In genomic region chr4:154626793-154627484, GRCh38 we compare ENCODE assay signal across 8 cellular contexts. TPM values are rescaled to one million over a fixed set of nuclear protein-coding genes. Genes with fewer than 3 reads are reported as not detected.
DNase-seq lines count a peak whose midpoint lies in the region; ATAC-seq and TF ChIP-seq lines count a peak whose summit lies in the region.

No MANE protein-coding gene starts in this region.

- WGBS in esophagus muscularis mucosa, result 5% methylated on average over 28 of the region's 48 CpGs
- WGBS in suprapubic skin, result 3% methylated on average over 42 of the region's 48 CpGs

- H3K4me1 ChIP-seq in Karpas-422 (ENCODE audit: low read length) (no peaks in the 10 kb centered on the region), esophagus muscularis mucosa (peaks cover 8 to 13% (median 10%) of the 10 kb centered on the region in 4 donors), suprapubic skin (peaks cover 8% of the 10 kb centered on the region)

- no peaks in the 10 kb centered on the region for H3K79me2 ChIP-seq in Karpas-422 (ENCODE audit: low read length)

- H3K27me3 ChIP-seq in Karpas-422 (ENCODE audit: low read length) (no peaks in the 10 kb centered on the region), esophagus muscularis mucosa (peaks cover 0 to 15% (median 0%) of the 10 kb centered on the region in 4 donors), suprapubic skin (peaks cover 24% of the 10 kb centered on the region)

- H4K20me1 ChIP-seq in Karpas-422 (ENCODE audit: insufficient read depth, low read depth, low read length), result no peaks in the 10 kb centered on the region

- no peak overlapping the region for H3K4me3 ChIP-seq in GM12864 (ENCODE audit: low read depth, low read length)
- no peak overlapping the region for H3K4me3 ChIP-seq in Karpas-422 (ENCODE audit: low read length)
- H3K4me3 ChIP-seq in esophagus muscularis mucosa, result peak overlapping the region; percentile 41 to 55 (median 46)
- H3K4me3 ChIP-seq in suprapubic skin, result peak overlapping the region; percentile 36

- intact Hi-C loops in esophagus muscularis mucosa (cut with DNase I), result loop anchor here (10.0 kb wide), 1 partner anchor 232 kb away; no protein-coding TSS in a partner anchor

- TF ChIP-seq EP300 in esophagus muscularis mucosa (IDR thresholded peaks at IDR 0.05) (no peak), suprapubic skin (IDR thresholded peaks at IDR 0.05) (no peak)

- no peak overlapping the region for H2AFZ ChIP-seq in Karpas-422 (ENCODE audit: low read length)

- H3K36me3 ChIP-seq in Karpas-422 (ENCODE audit: insufficient read depth, low read length), result no peaks in the 10 kb centered on the region
- H3K36me3 ChIP-seq in esophagus muscularis mucosa, result no peaks in the 10 kb centered on the region
- no peaks in the 10 kb centered on the region for H3K36me3 ChIP-seq in suprapubic skin

- DNase-seq in GM12864 (ENCODE audit: low read depth) (peak; percentile 5), Karpas-422 (peak; percentile 67), esophagus muscularis mucosa (ENCODE audit: extremely low spot score) (no peak), myocyte (ENCODE audit: low read depth) (peak; percentile 13), suprapubic skin (ENCODE audit: low spot score in 2 of 2) (peak in 1 of 2 donors; percentile 59), putamen (ENCODE audit: low spot score) (no peak)
- DNase-seq in activated CD8-positive, alpha-beta memory T cell treated with anti-CD3 and anti-CD28 coated beads for 48 hours (ENCODE audit: low read depth in 2 of 3, low spot score in 2 of 3), result peak; percentile 10 to 32 (median 13)

- H3K9me3 ChIP-seq in Karpas-422 (ENCODE audit: low read length) (no peaks in the 10 kb centered on the region), esophagus muscularis mucosa (no peaks in the 10 kb centered on the region), suprapubic skin (no peaks in the 10 kb centered on the region)

- TF ChIP-seq CTCF in GM12864 (IDR thresholded peaks at IDR 0.05; ENCODE audit: low read depth, low read length, missing control alignments) (peak; percentile 66), esophagus muscularis mucosa (IDR thresholded peaks at IDR 0.05) (peak in 2 of 3 experiments; percentile 42 to 56), suprapubic skin (IDR thresholded peaks at IDR 0.05) (peak; percentile 4 to 31)

- H3K9me2 ChIP-seq in Karpas-422 (replicated peaks; ENCODE audit: insufficient read depth, low read length), result no peaks in the 10 kb centered on the region

- no peak overlapping the region for H3K9ac ChIP-seq in Karpas-422 (ENCODE audit: low read length)

- ATAC-seq in GM21737 (IDR thresholded peaks at IDR 0.05; ENCODE audit: unreplicated experiment), result peak; percentile 98

- no peak overlapping the region for H3K4me2 ChIP-seq in Karpas-422 (ENCODE audit: low read depth, low read length, poor library complexity, severe bottlenecking)

- TF ChIP-seq POLR2A in esophagus muscularis mucosa (IDR thresholded peaks at IDR 0.05; ENCODE audit: low read depth) (no peak), suprapubic skin (IDR thresholded peaks at IDR 0.05) (no peak)

- H3K27ac ChIP-seq in Karpas-422 (ENCODE audit: low read length), result no peak overlapping the region
- H3K27ac ChIP-seq in esophagus muscularis mucosa (replicated peaks in 1 of 4), result no peak overlapping the region
- no peak overlapping the region for H3K27ac ChIP-seq in suprapubic skin

RNA-seq across cellular contexts. Expression of gene FGG, which starts 14.5 kb away (rescaled TPM):
- not detected in 2 replicates for total RNA-seq in Karpas-422 (2014; rRNA removed; shearing (Covaris generic); ENCODE audit: low replicate concordance)
- not detected for total RNA-seq in esophagus muscularis mucosa
- total RNA-seq in myocyte, result not detected in 2 replicates
- not detected for polyA plus RNA-seq in myocyte (2012)
- total RNA-seq in suprapubic skin, result 10 to 100 TPM in 1 of 4 donors, not detected in 3; 35.4 TPM

RNA-seq across cellular contexts. Expression of gene FGA, which starts 36.4 kb away (rescaled TPM):
- not detected in 2 replicates for total RNA-seq in Karpas-422 (2014; rRNA removed; shearing (Covaris generic); ENCODE audit: low replicate concordance)
- not detected for total RNA-seq in esophagus muscularis mucosa
- total RNA-seq in myocyte, result not detected in 2 replicates
- not detected for polyA plus RNA-seq in myocyte (2012)
- total RNA-seq in suprapubic skin, result 10 to 100 TPM in 1 of 4 donors, not detected in 3; 30.0 TPM

Comparison
In these comparisons a context has a peak if more than half of its experiments do, and no peak if none do; other contexts are left out.
1. DNase-seq: peak in GM12864 (single experiment), Karpas-422 (single experiment), activated CD8-positive, alpha-beta memory T cell treated with anti-CD3 and anti-CD28 coated beads for 48 hours (3 of 3) and myocyte (single experiment); none in esophagus muscularis mucosa (single experiment) and putamen (single experiment).
2. H3K4me3 ChIP-seq: peak in esophagus muscularis mucosa (4 of 4) and suprapubic skin (single experiment); none in GM12864 (single experiment) and Karpas-422 (single experiment).
3. Peak in every context shown above with its lines, with median percentiles within 50 percentile points of each other: CTCF ChIP-seq.